20 cellular contexts compared by ENCODE assay signal in the genomic region with DNA sequence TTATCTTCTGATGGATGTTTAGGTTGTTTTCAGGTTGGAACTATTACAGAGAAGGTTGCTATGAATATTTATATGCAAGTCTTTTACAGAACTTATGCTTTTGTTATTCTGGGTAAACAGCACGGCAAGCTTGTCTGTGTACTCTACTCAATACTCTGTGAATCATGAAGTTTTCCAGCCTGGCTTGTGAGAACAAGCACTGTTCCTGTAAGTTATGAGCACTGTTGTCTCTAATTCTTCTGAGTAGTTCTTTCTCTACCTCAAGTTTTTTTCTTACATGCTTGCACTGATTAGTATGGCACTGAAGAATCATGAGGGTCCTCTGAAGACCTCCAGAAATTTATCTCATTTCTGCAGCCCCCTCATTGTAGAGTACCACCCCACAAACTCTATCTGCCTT.
DNase-seq lines count a peak whose midpoint lies in the region; ATAC-seq and TF ChIP-seq lines count a peak whose summit lies in the region.
"Had no signal": no experiment of that assay in that cellular context is flagged by ENCODE, and none has a peak within 500 bp of the region (broad histone marks: within the 10 kb centered on the region; RNA-seq: fewer than 3 reads in every experiment).

No MANE protein-coding gene starts in this region.

- H3K36me3 Mint-ChIP-seq in GM23338 (ENCODE audit: low read depth) (no peaks in the 10 kb centered on the region), endodermal cell (ENCODE audit: low read depth) (no peaks in the 10 kb centered on the region)
- H3K36me3 Mint-ChIP-seq: CD8-positive, alpha-beta T cell had no signal

- peak overlapping the region; percentile 80 for H4K91ac ChIP-seq in mesenchymal stem cell (ENCODE audit: low read length)

- H2BK5ac ChIP-seq in mesenchymal stem cell (ENCODE audit: low read depth, low read length, poor library complexity, severe bottlenecking): no peak overlapping the region

- peak overlapping the region; percentile 73 for H2BK120ac ChIP-seq in mesenchymal stem cell (ENCODE audit: low read depth, low read length)

- 71% methylated on average over 1 of the region's 1 CpG for WGBS in mesenchymal stem cell
- 92 to 100% methylated on average over 1 of the region's 1 CpG for WGBS in endodermal cell (ENCODE audit: insufficient coverage in 1 of 2, insufficient read length in 1 of 2), 2 experiments

- H3K79me2 ChIP-seq in GM23338 (replicated peaks; ENCODE audit: insufficient read depth): no peaks in the 10 kb centered on the region

- peak overlapping the region in 1 of 2 experiments; percentile 92 for H3K4ac ChIP-seq in mesenchymal stem cell (ENCODE audit: low read depth in 1 of 2, low read length in 2 of 2)

- H2AFZ ChIP-seq in GM23338 (peak overlapping the region; percentile 44; the same call in 1 of the 2 replicates), mesenchymal stem cell (ENCODE audit: low read depth, low read length) (no peak overlapping the region)

- no peak overlapping the region for H3K23ac ChIP-seq in mesenchymal stem cell (ENCODE audit: low read length in 2 of 2)

- no peak overlapping the region for H3K4me3 Mint-ChIP-seq in GM23338
- H3K4me3 Mint-ChIP-seq in endodermal cell: no peak overlapping the region
- H3K4me3 Mint-ChIP-seq: B cell; CD4-positive, alpha-beta T cell; CD8-positive, alpha-beta T cell had no signal

- no peak overlapping the region for H4K8ac ChIP-seq in mesenchymal stem cell (ENCODE audit: low read length)

- no peak overlapping the region for H3K14ac ChIP-seq in mesenchymal stem cell (ENCODE audit: low read length in 2 of 2)

- H3K9ac ChIP-seq in mesenchymal stem cell (ENCODE audit: low read length) (no peak overlapping the region), endodermal cell (ENCODE audit: extremely low read depth, low read length, poor library complexity, severe bottlenecking) (no peak overlapping the region)
- H3K9ac ChIP-seq: BLaER1 treated with 17β-estradiol and CSF1 and Interleukin-3, amounts not matched to agents 10 nM and 100 nM had no signal

- H3K9me3 ChIP-seq in mesenchymal stem cell (ENCODE audit: control insufficient read depth, low read length) (no peaks in the 10 kb centered on the region), endodermal cell (ENCODE audit: control insufficient read depth, low read length) (no peaks in the 10 kb centered on the region)
- H3K9me3 ChIP-seq: A549; BLaER1 treated with 17β-estradiol and CSF1 and Interleukin-3, amounts not matched to agents 10 nM and 100 nM; Caco-2 had no signal

- H3K4me2 ChIP-seq in GM23338: no peak overlapping the region
- no peak overlapping the region for H3K4me2 ChIP-seq in mesenchymal stem cell (ENCODE audit: low read length, poor library complexity, severe bottlenecking)
- H3K4me2 ChIP-seq: A549; BLaER1 treated with 17β-estradiol and CSF1 and Interleukin-3, amounts not matched to agents 10 nM and 100 nM had no signal

- H3K18ac ChIP-seq in mesenchymal stem cell (ENCODE audit: low read depth in 1 of 2, low read length in 2 of 2): peak overlapping the region; percentile 37 to 95

- H3K79me1 ChIP-seq in mesenchymal stem cell (replicated peaks; ENCODE audit: low read length, poor library complexity, severe bottlenecking): no peaks in the 10 kb centered on the region

- no peak for DNase-seq in GM23338 (ENCODE audit: low spot score)
- DNase-seq in epithelial cell of esophagus (ENCODE audit: low read depth): peak; percentile 66
- DNase-seq in iris pigment epithelial cell (ENCODE audit: low read depth): peak; percentile 15
- no peak for DNase-seq in mesenchymal stem cell
- no peak for DNase-seq in GM13976 (ENCODE audit: low spot score)
- no peak for DNase-seq in NCI-H2227 (lab: John Stamatoyannopoulos, UW; ENCODE audit: unreplicated experiment)
- DNase-seq in endodermal cell: no peak
- DNase-seq: AML-193; Caco-2; Calu3; CD4-positive, alpha-beta T cell; CD8-positive, alpha-beta T cell; DMS79 treated with DMSO at 0.1 percent for 48 hours; GF-D8 had no signal

- H3K4me3 ChIP-seq in GM23338: no peak overlapping the region
- no peak overlapping the region for H3K4me3 ChIP-seq in epithelial cell of esophagus (ENCODE audit: low read length)
- H3K4me3 ChIP-seq in mesenchymal stem cell (ENCODE audit: insufficient read depth in 1 of 2, low read depth in 1 of 2, low read length in 2 of 2): no peak overlapping the region
- H3K4me3 ChIP-seq in endodermal cell (ENCODE audit: low read length): no peak overlapping the region
- H3K4me3 ChIP-seq: A549; BLaER1 treated with 17β-estradiol and CSF1 and Interleukin-3, amounts not matched to agents 10 nM and 100 nM had no signal

- H3K4me1 ChIP-seq in GM23338 (ENCODE audit: insufficient read depth) (peaks cover 12% of the 10 kb centered on the region), mesenchymal stem cell (ENCODE audit: control insufficient read depth, insufficient read depth, low read depth, low read length) (peaks cover 1% of the 10 kb centered on the region), endodermal cell (ENCODE audit: control insufficient read depth, insufficient read depth, low read length) (no peaks in the 10 kb centered on the region)
- H3K4me1 ChIP-seq: A549, Caco-2 had no signal

- H3K4me1 Mint-ChIP-seq in GM23338 (peaks cover 9% of the 10 kb centered on the region; the same call in 2 of the 3 replicates), endodermal cell (peaks cover 4% of the 10 kb centered on the region)
- H3K4me1 Mint-ChIP-seq: B cell had no signal

- peak overlapping the region; percentile 53 for H2AK5ac ChIP-seq in mesenchymal stem cell (ENCODE audit: low read length, severe bottlenecking)

- in situ Hi-C loops in GM13976 (cut with MboI; ENCODE audit: low sequenced_read_pairs, unreplicated experiment): no loop called here

- H3F3A ChIP-seq in GM23338 (replicated peaks; ENCODE audit: low read depth): no peaks in the 10 kb centered on the region

- H3K27me3 ChIP-seq in GM23338 (ENCODE audit: insufficient read depth): no peaks in the 10 kb centered on the region
- no peaks in the 10 kb centered on the region for H3K27me3 ChIP-seq in mesenchymal stem cell (ENCODE audit: control insufficient read depth in 1 of 2, insufficient read depth in 1 of 2, low read length in 2 of 2)
- no peaks in the 10 kb centered on the region for H3K27me3 ChIP-seq in endodermal cell (ENCODE audit: control insufficient read depth, insufficient read depth, low read length, poor library complexity, severe bottlenecking)
- H3K27me3 ChIP-seq: BLaER1 treated with 17β-estradiol and CSF1 and Interleukin-3, amounts not matched to agents 10 nM and 100 nM had no signal

- H2BK15ac ChIP-seq in mesenchymal stem cell (ENCODE audit: low read depth, poor library complexity, severe bottlenecking): peak overlapping the region; percentile 12

- H3K27ac ChIP-seq in GM23338 (ENCODE audit: low read depth) (no peak overlapping the region), mesenchymal stem cell (ENCODE audit: low read length, poor library complexity, severe bottlenecking) (no peak overlapping the region), endodermal cell (ENCODE audit: low read depth, low read length) (no peak overlapping the region)
- H3K27ac ChIP-seq: 22Rv1; A549; BLaER1 treated with 17β-estradiol and CSF1 and Interleukin-3, amounts not matched to agents 10 nM and 100 nM; C4-2B had no signal

- H3K36me3 ChIP-seq in GM23338 (ENCODE audit: insufficient read depth) (no peaks in the 10 kb centered on the region), mesenchymal stem cell (ENCODE audit: control insufficient read depth in 1 of 2, insufficient read depth in 2 of 2, low read depth in 1 of 2, low read length in 2 of 2) (no peaks in the 10 kb centered on the region), endodermal cell (ENCODE audit: control insufficient read depth, insufficient read depth, low read length) (no peaks in the 10 kb centered on the region)
- H3K36me3 ChIP-seq: BLaER1 treated with 17β-estradiol and CSF1 and Interleukin-3, amounts not matched to agents 10 nM and 100 nM had no signal

- no peaks in the 10 kb centered on the region for H3K27me3 Mint-ChIP-seq in GM23338 (ENCODE audit: insufficient read depth, low read depth, poor library complexity)
- no peaks in the 10 kb centered on the region for H3K27me3 Mint-ChIP-seq in endodermal cell (ENCODE audit: insufficient read depth)
- H3K27me3 Mint-ChIP-seq: B cell; CD4-positive, alpha-beta T cell had no signal

- H3K9me2 ChIP-seq in GM23338 (ENCODE audit: insufficient read depth): no peaks in the 10 kb centered on the region

- no peak overlapping the region for H3K27ac Mint-ChIP-seq in GM23338
- H3K27ac Mint-ChIP-seq in endodermal cell: no peak overlapping the region
- H3K27ac Mint-ChIP-seq: B cell; CD4-positive, alpha-beta T cell; CD8-positive, alpha-beta T cell had no signal

- ATAC-seq in GM23338 (no peak), GM18511 (IDR thresholded peaks at IDR 0.05; ENCODE audit: unreplicated experiment) (no peak)
- ATAC-seq: A549; CD8-positive, alpha-beta T cell had no signal

- H2BK12ac ChIP-seq in mesenchymal stem cell (ENCODE audit: low read length in 2 of 2): peak overlapping the region; percentile 59 to 89

- no peaks in the 10 kb centered on the region for H3K9me3 Mint-ChIP-seq in GM23338
- no peaks in the 10 kb centered on the region for H3K9me3 Mint-ChIP-seq in endodermal cell
- H3K9me3 Mint-ChIP-seq: CD4-positive, alpha-beta T cell; CD8-positive, alpha-beta T cell had no signal

- no peak for TF ChIP-seq CTCF in GM23338 (conservative IDR thresholded peaks at IDR 0.05; ENCODE audit: low read depth in 2 of 2)
- TF ChIP-seq CTCF in epithelial cell of esophagus (IDR thresholded peaks at IDR 0.05; ENCODE audit: insufficient read depth, low read depth, low read length, missing control alignments): no peak
- TF ChIP-seq CTCF in GM13976 (IDR thresholded peaks at IDR 0.05; ENCODE audit: borderline replicate concordance, control extremely low read depth, extremely low read depth, insufficient read depth, missing control alignments): no peak
- no peak for TF ChIP-seq CTCF in endodermal cell (conservative IDR thresholded peaks at IDR 0.05)

- H4K20me1 ChIP-seq in GM23338 (replicated peaks; ENCODE audit: insufficient read depth): no peaks in the 10 kb centered on the region
- H4K20me1 ChIP-seq: BLaER1 treated with 17β-estradiol and CSF1 and Interleukin-3, amounts not matched to agents 10 nM and 100 nM had no signal

Comparison
In these comparisons a context has a peak if more than half of its experiments do, and no peak if none do; other contexts are left out.
1. DNase-seq: peak in epithelial cell of esophagus (single experiment) and iris pigment epithelial cell (single experiment); none in GM23338 (single experiment), mesenchymal stem cell (single experiment), GM13976 (single experiment), NCI-H2227 (single experiment) and endodermal cell (single experiment).